ENCODE assay signal across 23 cellular contexts in the genomic region with DNA sequence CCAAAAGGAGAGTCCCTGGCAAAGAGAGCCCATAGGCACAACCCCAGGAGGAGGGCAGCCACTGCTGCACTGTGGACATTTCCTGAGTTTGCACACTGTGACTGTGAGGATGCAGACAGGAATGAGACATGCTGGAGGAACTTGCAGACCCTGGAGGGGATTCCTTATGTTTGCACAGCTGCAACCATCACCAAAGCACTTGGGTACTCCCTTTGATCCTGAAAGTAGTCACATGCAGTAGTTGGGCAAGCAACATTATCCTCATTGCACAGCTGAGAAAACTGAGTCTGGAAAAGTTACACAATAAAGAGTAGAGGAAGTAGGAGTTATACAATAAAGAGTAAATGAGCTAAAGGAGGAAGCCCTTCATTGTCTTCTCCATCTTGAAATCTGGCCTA.
DNase-seq lines count a peak whose midpoint lies in the region; ATAC-seq and TF ChIP-seq lines count a peak whose summit lies in the region.
"Had no signal": no experiment of that assay in that cellular context is flagged by ENCODE, and none has a peak within 500 bp of the region (broad histone marks: within the 10 kb centered on the region; RNA-seq: fewer than 3 reads in every experiment).

No MANE protein-coding gene starts in this region.

- H3K36me3 ChIP-seq in RWPE2 (ENCODE audit: low read depth) (no peaks in the 10 kb centered on the region), esophagus squamous epithelium (no peaks in the 10 kb centered on the region)
- H3K36me3 ChIP-seq: SJSA1, suprapubic skin had no signal

- TF ChIP-seq POLR2A in esophagus squamous epithelium (IDR thresholded peaks at IDR 0.05) = no peak

- intact Hi-C loops in esophagus squamous epithelium (cut with DNase I) = no loop called here

- TF ChIP-seq CTCF in RWPE2 (IDR thresholded peaks at IDR 0.05; ENCODE audit: poor library complexity, severe bottlenecking) (no peak), esophagus squamous epithelium (IDR thresholded peaks at IDR 0.05) (no peak)

- no peaks in the 10 kb centered on the region for H3K27me3 ChIP-seq in RWPE2 (ENCODE audit: insufficient read depth, poor library complexity, severe bottlenecking)
- H3K27me3 ChIP-seq in esophagus squamous epithelium = no peaks in the 10 kb centered on the region
- H3K27me3 ChIP-seq: SJSA1, suprapubic skin had no signal

- H3K27ac ChIP-seq in RWPE2 (ENCODE audit: poor library complexity, severe bottlenecking) (no peak overlapping the region), esophagus squamous epithelium (no peak overlapping the region)
- H3K27ac ChIP-seq: GM23248, SJSA1, suprapubic skin had no signal

- peak; percentile 3 for DNase-seq in Ammon's horn (ENCODE audit: low spot score)
- DNase-seq in HT1080 (ENCODE audit: low read depth) = peak; percentile 5
- no peak for DNase-seq in RWPE2 (ENCODE audit: low spot score)
- peak; percentile 91 for DNase-seq in islet precursor cell
- DNase-seq in esophagus squamous epithelium (lab: John Stamatoyannopoulos, UW) = no peak
- DNase-seq in stimulated activated CD4-positive, alpha-beta T cell treated with anti-CD3 and anti-CD28 coated beads, Interleukin-1b, Interleukin-23, amount 100 ng/mL, for 48 hours = no peak
- DNase-seq in HCEC 1CT = no peak
- DNase-seq in activated effector memory CD4-positive, alpha-beta T cell treated with Interleukin-2 at 50 U/mL for 16 hours = no peak
- DNase-seq: activated CD4-positive, alpha-beta T cell treated with anti-CD3 and anti-CD28 coated beads, Interleukin-2, amount 50 U/mL, for 4 hours; activated effector memory CD4-positive, alpha-beta T cell treated with anti-CD3 and anti-CD28 coated beads, Interleukin-2, amount 50 U/mL, for 16 hours; CD4-positive, alpha-beta T cell; dermis blood vessel endothelial cell; GF-D8; GM23248; hippocampal formation; KBM-7; NCI-H2081; NCI-H524 treated with DMSO at 0.1 percent for 48 hours; right cardiac atrium; stimulated activated CD4-positive, alpha-beta T cell treated with anti-CD3 and anti-CD28 coated beads, Interleukin-15, amount 100 ng/mL, for 24 hours had no signal

- H3K4me1 ChIP-seq in RWPE2 (ENCODE audit: insufficient read depth, poor library complexity, severe bottlenecking) = no peaks in the 10 kb centered on the region
- peaks cover 0 to 24% (median 0%) of the 10 kb centered on the region in 3 donors for H3K4me1 ChIP-seq in esophagus squamous epithelium
- H3K4me1 ChIP-seq: SJSA1, suprapubic skin had no signal

- ATAC-seq in RWPE2 (ENCODE audit: low read depth) = 0 out of 3 replicates have a peak, but pooled peaks have one; percentile 19
- ATAC-seq: right cardiac atrium had no signal

- no peaks in the 10 kb centered on the region for H3K9me3 ChIP-seq in RWPE2 (ENCODE audit: severe bottlenecking)
- no peaks in the 10 kb centered on the region for H3K9me3 ChIP-seq in esophagus squamous epithelium
- H3K9me3 ChIP-seq: SJSA1, suprapubic skin had no signal

- H3K4me3 ChIP-seq in RWPE2 (ENCODE audit: severe bottlenecking) = no peak overlapping the region
- no peak overlapping the region for H3K4me3 ChIP-seq in esophagus squamous epithelium
- H3K4me3 ChIP-seq: GM23248, lung, SJSA1, suprapubic skin had no signal

Comparison
In these comparisons a context has a peak if more than half of its experiments do, and no peak if none do; other contexts are left out.
1. DNase-seq: peak in Ammon's horn (single experiment), HT1080 (single experiment) and islet precursor cell (single experiment); none in RWPE2 (single experiment), esophagus squamous epithelium (single experiment), stimulated activated CD4-positive, alpha-beta T cell treated with anti-CD3 and anti-CD28 coated beads, Interleukin-1b, Interleukin-23, amount 100 ng/mL, for 48 hours (single experiment), HCEC 1CT (single experiment) and activated effector memory CD4-positive, alpha-beta T cell treated with Interleukin-2 at 50 U/mL for 16 hours (single experiment).